ENCODE assay signal across 33 cellular contexts in genomic region chr7:8618441-8619070, GRCh38.
A peak's percentile ranks its signal among the peaks of the same experiment; 100 is the strongest.
DNase-seq lines count a peak whose midpoint lies in the region; ATAC-seq and TF ChIP-seq lines count a peak whose summit lies in the region.
"Had no signal": no experiment of that assay in that cellular context is flagged by ENCODE, and none has a peak within 500 bp of the region (broad histone marks: within the 10 kb centered on the region; RNA-seq: fewer than 3 reads in every experiment).

No MANE protein-coding gene starts in this region.

- H3K4me2 ChIP-seq in mesendoderm (ENCODE audit: low read length) (no peak overlapping the region), osteoblast (ENCODE audit: insufficient read depth, low read length) (no peak overlapping the region)
- H3K4me2 ChIP-seq: A549; BLaER1 treated with 17β-estradiol and CSF1 and Interleukin-3, amounts not matched to agents 10 nM and 100 nM; PC-9 had no signal

- no peak overlapping the region for H3K18ac ChIP-seq in mesendoderm (ENCODE audit: low read length)

- H3K36me3 ChIP-seq in HUES48 (ENCODE audit: control insufficient read depth, insufficient read depth, low read length) (no peaks in the 10 kb centered on the region), mesendoderm (ENCODE audit: control insufficient read depth, insufficient read depth, low read length) (no peaks in the 10 kb centered on the region), osteoblast (ENCODE audit: insufficient read depth, low read length) (no peaks in the 10 kb centered on the region), tibial nerve (no peaks in the 10 kb centered on the region)
- H3K36me3 ChIP-seq: BLaER1 treated with 17β-estradiol and CSF1 and Interleukin-3, amounts not matched to agents 10 nM and 100 nM; HAP-1; MG63; SJCRH30 had no signal

- no peak overlapping the region for H3K23ac ChIP-seq in mesendoderm (ENCODE audit: low read length)

- TF ChIP-seq CTCF in osteoblast (IDR thresholded peaks at IDR 0.05; ENCODE audit: extremely low read depth, low read depth, low read length) (no peak), tibial nerve (IDR thresholded peaks at IDR 0.05) (no peak)

- H3K79me2 ChIP-seq in mesendoderm (ENCODE audit: control insufficient read depth, insufficient read depth, low read length), result no peaks in the 10 kb centered on the region
- no peaks in the 10 kb centered on the region for H3K79me2 ChIP-seq in osteoblast (ENCODE audit: insufficient read depth, low read length)

- H4K8ac ChIP-seq in mesendoderm (ENCODE audit: low read depth, low read length), result no peak overlapping the region

- no CpG with 5 or more reads among the region's 1 CpG for WGBS in mesendoderm (ENCODE audit: extremely low coverage, insufficient coverage, low lambda C conversion rate)
- 50 to 51% methylated on average over 1 of the region's 1 CpG for WGBS in tibial nerve, 2 donors

- H3K4ac ChIP-seq in mesendoderm (ENCODE audit: low read depth, low read length), result no peak overlapping the region

- no peak overlapping the region for H2BK15ac ChIP-seq in mesendoderm (replicated peaks; ENCODE audit: low read depth)

- H3K9me3 ChIP-seq in HUES48 (ENCODE audit: control insufficient read depth, insufficient read depth, low read length) (no peaks in the 10 kb centered on the region), osteoblast (ENCODE audit: low read depth, low read length) (peaks cover 6% of the 10 kb centered on the region), tibial nerve (no peaks in the 10 kb centered on the region)
- H3K9me3 ChIP-seq: BLaER1 treated with 17β-estradiol and CSF1 and Interleukin-3, amounts not matched to agents 10 nM and 100 nM; HAP-1; MG63; SJCRH30 had no signal

- no peak overlapping the region for H2BK120ac ChIP-seq in mesendoderm (ENCODE audit: low read depth, low read length)

- H4K20me1 ChIP-seq in osteoblast (ENCODE audit: insufficient read depth, low read length), result no peaks in the 10 kb centered on the region
- H4K20me1 ChIP-seq: BLaER1 treated with 17β-estradiol and CSF1 and Interleukin-3, amounts not matched to agents 10 nM and 100 nM had no signal

- no peaks in the 10 kb centered on the region for H3K79me1 ChIP-seq in mesendoderm (ENCODE audit: low read length)

- H3K9ac ChIP-seq in HUES48 (ENCODE audit: low read depth, low read length) (no peak overlapping the region), mesendoderm (ENCODE audit: low read length) (no peak overlapping the region)
- H3K9ac ChIP-seq: BLaER1 treated with 17β-estradiol and CSF1 and Interleukin-3, amounts not matched to agents 10 nM and 100 nM had no signal

- no peak for ATAC-seq in GM18867 (IDR thresholded peaks at IDR 0.05; ENCODE audit: unreplicated experiment)
- ATAC-seq: A549, GM12878, Right ventricle myocardium inferior, SK-N-SH treated with all-trans-retinoic acid at 6 μM for 48 hours had no signal

- no peak for TF ChIP-seq POLR2A in tibial nerve (IDR thresholded peaks at IDR 0.05)

- peak; percentile 23 for DNase-seq in astrocyte of the hippocampus (ENCODE audit: low read depth, low spot score)
- peak; percentile 52 for DNase-seq in mesendoderm
- peak; percentile 37 for DNase-seq in osteoblast (ENCODE audit: insufficient read length, low spot score, missing footprints)
- no peak for DNase-seq in tibial nerve (ENCODE audit: low spot score in 2 of 2)
- no peak for DNase-seq in stimulated activated CD4-positive, alpha-beta T cell treated with anti-CD3 and anti-CD28 coated beads, Interleukin-15, amount 100 ng/mL, for 24 hours
- DNase-seq: AML-193; CD4-positive, alpha-beta memory T cell; COR-L47; DMS 273 treated with DMSO at 0.1 percent for 48 hours; DMS79; EL; GDM1; HFFc6; IMR-90; KG1; MG63; NCI-H1105 treated with DMSO at 0.1 percent for 48 hours; NCI-H146; NCI-H1930; NCI-H2107; NCI-H446; NCI-H526; NK-92 treated with Interleukin-12 subunit alpha and Interleukin-12 subunit beta, amount 100 ng/mL, for 24 hours; PC-9; SJCRH30 had no signal

- H2AK5ac ChIP-seq in mesendoderm (ENCODE audit: low read length), result no peak overlapping the region

- no peak overlapping the region for H2BK5ac ChIP-seq in mesendoderm (ENCODE audit: low read length)

- peaks cover 48% of the 10 kb centered on the region for H3K4me1 ChIP-seq in HUES48 (ENCODE audit: control insufficient read depth, insufficient read depth, low read length)
- no peaks in the 10 kb centered on the region for H3K4me1 ChIP-seq in mesendoderm (ENCODE audit: control insufficient read depth, low read depth, low read length)
- H3K4me1 ChIP-seq in osteoblast (ENCODE audit: insufficient read depth, low read length), result no peaks in the 10 kb centered on the region
- H3K4me1 ChIP-seq in tibial nerve, result no peaks in the 10 kb centered on the region
- H3K4me1 ChIP-seq: A549; BLaER1 treated with 17β-estradiol and CSF1 and Interleukin-3, amounts not matched to agents 10 nM and 100 nM had no signal

- H3K27ac ChIP-seq in HUES48 (ENCODE audit: low read depth, low read length) (peak overlapping the region; percentile 70), mesendoderm (ENCODE audit: low read depth, low read length) (no peak overlapping the region), osteoblast (ENCODE audit: low read depth, low read length) (no peak overlapping the region), tibial nerve (no peak overlapping the region)
- H3K27ac ChIP-seq: A549; BLaER1 treated with 17β-estradiol and CSF1 and Interleukin-3, amounts not matched to agents 10 nM and 100 nM; PC-9; SJCRH30 had no signal

- no peak overlapping the region for H3K56ac ChIP-seq in mesendoderm (ENCODE audit: low read length)

- H3K4me3 ChIP-seq in HUES48 (ENCODE audit: low read depth, low read length), result peak overlapping the region; percentile 3; the same call in 1 of the 2 replicates
- no peak overlapping the region for H3K4me3 ChIP-seq in mesendoderm (ENCODE audit: low read length)
- H3K4me3 ChIP-seq in osteoblast (ENCODE audit: insufficient read depth, low read length), result no peak overlapping the region
- no peak overlapping the region for H3K4me3 ChIP-seq in tibial nerve
- H3K4me3 ChIP-seq: A549; BLaER1 treated with 17β-estradiol and CSF1 and Interleukin-3, amounts not matched to agents 10 nM and 100 nM; GM12878; HAP-1; MG63; PC-9; SJCRH30 had no signal

- no peak overlapping the region for H2AFZ ChIP-seq in osteoblast (ENCODE audit: low read length)
- H2AFZ ChIP-seq: PC-9 had no signal

- no peak overlapping the region for H4K5ac ChIP-seq in mesendoderm (ENCODE audit: low read length)

- H3K27me3 ChIP-seq in HUES48 (ENCODE audit: control insufficient read depth, insufficient read depth, low read length), result no peaks in the 10 kb centered on the region
- no peaks in the 10 kb centered on the region for H3K27me3 ChIP-seq in mesendoderm (ENCODE audit: insufficient read depth, low read length, poor library complexity)
- no peaks in the 10 kb centered on the region for H3K27me3 ChIP-seq in osteoblast (ENCODE audit: insufficient read depth, low read length)
- no peaks in the 10 kb centered on the region for H3K27me3 ChIP-seq in tibial nerve
- H3K27me3 ChIP-seq: BLaER1 treated with 17β-estradiol and CSF1 and Interleukin-3, amounts not matched to agents 10 nM and 100 nM; MG63; SJCRH30 had no signal

- no peak for TF ChIP-seq EP300 in tibial nerve (IDR thresholded peaks at IDR 0.05)

Comparison
In these comparisons a context has a peak if more than half of its experiments do, and no peak if none do; other contexts are left out.
1. DNase-seq: peak in astrocyte of the hippocampus (single experiment), mesendoderm (single experiment) and osteoblast (single experiment); none in tibial nerve (0 of 2) and stimulated activated CD4-positive, alpha-beta T cell treated with anti-CD3 and anti-CD28 coated beads, Interleukin-15, amount 100 ng/mL, for 24 hours (single experiment).